Comparison of ENCODE assay signal across 1 cellular context in genomic region chr7:728602-729001, GRCh38.
TF ChIP-seq lines count a peak whose summit lies in the region.

No MANE protein-coding gene starts in this region.

TF ChIP-seq in HCT116, 20 proteins besides CTCF, POLR2A, EP300 and RAD21 (continued from another document):
- no peak for TF ChIP-seq REST (IDR thresholded peaks at IDR 0.05; ENCODE audit: low read depth)
- TF ChIP-seq SP1 (IDR thresholded peaks at IDR 0.05; ENCODE audit: low read depth), result no peak
- no peak for TF ChIP-seq MAX (IDR thresholded peaks at IDR 0.05)
- no peak for TF ChIP-seq CEBPB (IDR thresholded peaks at IDR 0.05; ENCODE audit: low read depth)
